In the genomic region with DNA sequence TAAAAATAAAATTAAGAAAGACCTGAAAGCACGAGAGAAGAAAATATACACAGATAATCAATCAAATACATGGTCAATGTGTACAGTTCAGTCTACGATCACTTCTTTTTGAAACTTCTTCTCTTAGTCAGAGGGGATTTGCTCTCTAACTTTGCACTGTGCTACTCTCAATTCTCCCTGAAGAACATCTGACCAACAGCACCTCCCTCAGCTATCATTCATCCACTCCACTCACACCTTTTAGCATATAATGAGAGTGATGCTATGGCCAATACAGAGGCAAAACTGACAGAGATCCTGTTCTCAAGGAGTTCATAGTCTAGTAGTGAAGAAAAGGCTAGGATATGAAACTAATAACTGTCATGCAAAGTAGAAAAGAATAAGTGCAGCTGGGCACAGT, we compare ENCODE assay signal across 25 cellular contexts. TPM values are rescaled to one million over a fixed set of nuclear protein-coding genes. Genes with fewer than 3 reads are reported as not detected.
DNase-seq lines count a peak whose midpoint lies in the region; ATAC-seq, FAIRE-seq and TF ChIP-seq lines count a peak whose summit lies in the region.
"Had no signal": no experiment of that assay in that cellular context is flagged by ENCODE, and none has a peak within 500 bp of the region (broad histone marks: within the 10 kb centered on the region; RNA-seq: fewer than 3 reads in every experiment).

No MANE protein-coding gene starts in this region.

- H4K20me1 ChIP-seq in GM12878 (ENCODE audit: control insufficient read depth, insufficient read depth) (no peaks in the 10 kb centered on the region), neural progenitor cell (ENCODE audit: low read depth) (no peaks in the 10 kb centered on the region)

- no peak for TF ChIP-seq EP300 in GM12878 (IDR thresholded peaks at IDR 0.05; ENCODE audit: borderline replicate concordance in 1 of 2, control insufficient read depth in 1 of 2, low read depth in 2 of 2, low read length in 2 of 2)

- H3K4me2 ChIP-seq in GM12878 (ENCODE audit: control insufficient read depth, insufficient read depth) (no peak overlapping the region), neural progenitor cell (no peak overlapping the region)
- H3K4me2 ChIP-seq: A549, KMS-11 had no signal

- SMC1A ChIA-PET in GM12878 (lab: Charles Lee; ENCODE audit: uncharacterized antibody, unreplicated experiment) = interaction anchor here (0.8 to 1.0 kb wide), 2 partner anchors 14 to 45 kb away, joined by 3 to 5 read pairs; no protein-coding TSS in a partner anchor

- CTCF ChIA-PET in GM12878 (lab: Yijun Ruan, JAX) = interaction anchor here (1.4 kb wide), 1 partner anchor 10 kb away, joined by 5 read pairs; no protein-coding TSS in a partner anchor

- DNase-seq in GM12892 (ENCODE audit: insufficient read length) = no peak
- no peak for DNase-seq in GM12878 (ENCODE audit: low read depth, low spot score)
- DNase-seq in neural progenitor cell (ENCODE audit: low spot score) = no peak
- DNase-seq in dorsolateral prefrontal cortex = no peak
- DNase-seq in activated CD4-positive, alpha-beta T cell treated with anti-CD3 and anti-CD28 coated beads, Interleukin-2, amount 10 ng/mL, durations not matched to agents 24 days and 14 days = no peak
- DNase-seq in prostate gland (ENCODE audit: low spot score) = no peak
- DNase-seq: CD4-positive, alpha-beta T cell; COR-L47; DMS 273 treated with DMSO at 0.1 percent for 48 hours; DND-41; H9; NCI-H1105 treated with DMSO at 0.1 percent for 48 hours; NCI-H2029 treated with DMSO at 0.1 percent for 48 hours; NCI-H226; NCI-H510A treated with DMSO at 0.1 percent for 48 hours; NCI-H748 treated with DMSO at 0.1 percent for 48 hours; Peyer's patch had no signal

- peaks cover 53% of the 10 kb centered on the region for H3K4me1 Mint-ChIP-seq in neural progenitor cell
- no peaks in the 10 kb centered on the region for H3K4me1 Mint-ChIP-seq in activated CD4-positive, alpha-beta T cell treated with anti-CD3 and anti-CD28 coated beads, Interleukin-2, amount 10 ng/mL, durations not matched to agents 24 days and 14 days

- intact Hi-C loops in GM12878 (cut with micrococcal nuclease; ENCODE audit: unreplicated experiment) (no loop called here), dorsolateral prefrontal cortex (cut with DNase I) (loop anchor here in 1 of 2 donors (10.0 kb wide), 1 partner anchor 110 kb away; no protein-coding TSS in a partner anchor), prostate gland (cut with DNase I) (no loop called here)
- intact Hi-C loops in activated CD4-positive, alpha-beta T cell treated with anti-CD3 and anti-CD28 coated beads, Interleukin-2, amount 10 ng/mL, durations not matched to agents 24 days and 14 days (cut with micrococcal nuclease) = no loop called here

- H3K36me3 Mint-ChIP-seq in neural progenitor cell = no peaks in the 10 kb centered on the region
- H3K36me3 Mint-ChIP-seq in activated CD4-positive, alpha-beta T cell treated with anti-CD3 and anti-CD28 coated beads, Interleukin-2, amount 10 ng/mL, durations not matched to agents 24 days and 14 days (ENCODE audit: low read depth) = no peaks in the 10 kb centered on the region

- H3K27ac Mint-ChIP-seq in neural progenitor cell = peak overlapping the region; percentile 81
- no peak overlapping the region for H3K27ac Mint-ChIP-seq in activated CD4-positive, alpha-beta T cell treated with anti-CD3 and anti-CD28 coated beads, Interleukin-2, amount 10 ng/mL, durations not matched to agents 24 days and 14 days
- H3K27ac Mint-ChIP-seq: CD4-positive, alpha-beta T cell; H9 had no signal

- ATAC-seq in HG02870 (IDR thresholded peaks at IDR 0.05; ENCODE audit: unreplicated experiment) = peak; percentile 57
- peak; percentile 60 for ATAC-seq in GM12878
- no peak for ATAC-seq in GM21360 (IDR thresholded peaks at IDR 0.05; ENCODE audit: unreplicated experiment)
- ATAC-seq: A549, Right ventricle myocardium inferior had no signal

- H3K4me1 ChIP-seq in GM12878 (ENCODE audit: control insufficient read depth, insufficient read depth, low read length) (no peaks in the 10 kb centered on the region), neural progenitor cell (peaks cover 10% of the 10 kb centered on the region), prostate gland (replicated peaks) (peaks cover 10% of the 10 kb centered on the region)

- no peaks in the 10 kb centered on the region for H3K9me3 ChIP-seq in GM12878 (replicated peaks; ENCODE audit: control insufficient read depth, insufficient read depth, low read length)
- H3K9me3 ChIP-seq in neural progenitor cell (ENCODE audit: low read depth) = no peaks in the 10 kb centered on the region
- no peaks in the 10 kb centered on the region for H3K9me3 ChIP-seq in prostate gland
- H3K9me3 ChIP-seq: A549, Peyer's patch, SJSA1 had no signal

- H3K36me3 ChIP-seq in GM12878 (ENCODE audit: control insufficient read depth in 2 of 2, insufficient read depth in 2 of 2, low read length in 1 of 2) (no peaks in the 10 kb centered on the region), neural progenitor cell (no peaks in the 10 kb centered on the region), prostate gland (no peaks in the 10 kb centered on the region)
- H3K36me3 ChIP-seq: Peyer's patch, SJSA1 had no signal

- no TSS peak for BruUV-seq in GM12878 (replicated peaks; lab: Mats Ljungman, UMichigan)

- RAD21 ChIA-PET in GM12878 (lab: Charles Lee; ENCODE audit: unreplicated experiment) = interaction anchor here (1.1 kb wide), 1 partner anchor 37 kb away, joined by 4 read pairs; no protein-coding TSS in a partner anchor

- 18% methylated on average over 2 of the region's 2 CpGs for WGBS in GM12878 (ENCODE audit: insufficient coverage, insufficient replicate concordance, low lambda C conversion rate, missing lambda C conversion rate)
- 94% methylated on average over 2 of the region's 2 CpGs for WGBS in prostate gland

- POLR2A ChIA-PET in GM12878 (lab: Charles Lee) = no interaction called here

- TF ChIP-seq POLR2A in GM12892 (IDR thresholded peaks at IDR 0.05; ENCODE audit: low read depth, low read length) (no peak), GM12878 (IDR thresholded peaks at IDR 0.05; ENCODE audit: low read depth, low read length) (no peak), prostate gland (IDR thresholded peaks at IDR 0.05) (no peak)

- H3K9me3 Mint-ChIP-seq in neural progenitor cell = no peaks in the 10 kb centered on the region
- H3K9me3 Mint-ChIP-seq in activated CD4-positive, alpha-beta T cell treated with anti-CD3 and anti-CD28 coated beads, Interleukin-2, amount 10 ng/mL, durations not matched to agents 24 days and 14 days = no peaks in the 10 kb centered on the region
- H3K9me3 Mint-ChIP-seq: CD4-positive, alpha-beta T cell; H9 had no signal

- H2AFZ ChIP-seq in GM12878 (ENCODE audit: control insufficient read depth, low read depth, low read length) (no peak overlapping the region), neural progenitor cell (replicated peaks) (no peak overlapping the region)

- FAIRE-seq in GM12892 (lab: Jason Lieb, UNC) (peak; percentile 80), GM12878 (lab: Jason Lieb, UNC) (no peak)
- FAIRE-seq: A549, HTR-8/SVneo had no signal

- H3K27ac ChIP-seq in GM12878 (ENCODE audit: control insufficient read depth, insufficient read depth) = no peak overlapping the region
- H3K27ac ChIP-seq in neural progenitor cell = no peak overlapping the region
- no peak overlapping the region for H3K27ac ChIP-seq in dorsolateral prefrontal cortex
- H3K27ac ChIP-seq in prostate gland = no peak overlapping the region
- H3K27ac ChIP-seq: KMS-11, Peyer's patch had no signal

- no peaks in the 10 kb centered on the region for H3F3A ChIP-seq in neural progenitor cell (ENCODE audit: low read depth)

- no peak overlapping the region for H3K4me3 ChIP-seq in GM12878
- H3K4me3 ChIP-seq in neural progenitor cell = no peak overlapping the region
- no peak overlapping the region for H3K4me3 ChIP-seq in dorsolateral prefrontal cortex
- H3K4me3 ChIP-seq in prostate gland = no peak overlapping the region
- H3K4me3 ChIP-seq: A549, Peyer's patch, SJSA1 had no signal

- peak; percentile 32; the same call in 1 of the 2 replicates for TF ChIP-seq RAD21 in GM12878 (IDR thresholded peaks at IDR 0.05; ENCODE audit: insufficient read depth, low read depth, low read length)

- H3K9ac ChIP-seq in GM12878 (ENCODE audit: control insufficient read depth, insufficient read depth, low read length) = no peak overlapping the region
- no peak overlapping the region for H3K9ac ChIP-seq in neural progenitor cell
- H3K9ac ChIP-seq: KMS-11 had no signal

- no peak overlapping the region for H3K4me3 Mint-ChIP-seq in neural progenitor cell
- no peak overlapping the region for H3K4me3 Mint-ChIP-seq in activated CD4-positive, alpha-beta T cell treated with anti-CD3 and anti-CD28 coated beads, Interleukin-2, amount 10 ng/mL, durations not matched to agents 24 days and 14 days
- H3K4me3 Mint-ChIP-seq: CD4-positive, alpha-beta T cell; H9 had no signal

- H3K27me3 ChIP-seq in GM12878 (replicated peaks in 1 of 2; ENCODE audit: control insufficient read depth in 2 of 2, insufficient read depth in 2 of 2, low read length in 1 of 2) = no peaks in the 10 kb centered on the region
- no peaks in the 10 kb centered on the region for H3K27me3 ChIP-seq in neural progenitor cell
- H3K27me3 ChIP-seq in dorsolateral prefrontal cortex = no peaks in the 10 kb centered on the region
- no peaks in the 10 kb centered on the region for H3K27me3 ChIP-seq in prostate gland (replicated peaks; ENCODE audit: insufficient read depth)
- H3K27me3 ChIP-seq: Peyer's patch, SJSA1 had no signal

- TF ChIP-seq CTCF in GM12878 (IDR thresholded peaks at IDR 0.05 in 2 of 3, conservative IDR thresholded peaks at IDR 0.05 in 1 of 3; ENCODE audit: control insufficient read depth in 2 of 3, extremely low read depth in 1 of 3, insufficient read depth in 1 of 3, low read depth in 3 of 3, low read length in 3 of 3) (no peak), neural progenitor cell (IDR thresholded peaks at IDR 0.05) (no peak), dorsolateral prefrontal cortex (IDR thresholded peaks at IDR 0.05 in 54 of 56, conservative IDR thresholded peaks at IDR 0.05 in 2 of 56; ENCODE audit: low read depth in 1 of 56, partially characterized antibody in 56 of 56) (no peak), prostate gland (IDR thresholded peaks at IDR 0.05) (no peak)

- no peaks in the 10 kb centered on the region for H3K27me3 Mint-ChIP-seq in neural progenitor cell (ENCODE audit: insufficient read depth, low read depth)
- H3K27me3 Mint-ChIP-seq in activated CD4-positive, alpha-beta T cell treated with anti-CD3 and anti-CD28 coated beads, Interleukin-2, amount 10 ng/mL, durations not matched to agents 24 days and 14 days = peaks cover 9% of the 10 kb centered on the region

- in situ Hi-C loops in GM12878 (cut with MboI) = no loop called here

- H3K79me2 ChIP-seq in GM12878 (ENCODE audit: control insufficient read depth, insufficient read depth, low read length) (no peaks in the 10 kb centered on the region; the same call in 1 of the 2 replicates), neural progenitor cell (ENCODE audit: low read depth) (no peaks in the 10 kb centered on the region)

RNA-seq across cellular contexts. Expression of gene P3H2, which starts 45.9 kb away (rescaled TPM):
- polyA plus RNA-seq in GM12892 (2012; ENCODE audit: missing spikeins) = 125 TPM
- 161 and 165 TPM in 2 replicates for total RNA-seq in GM12878 (2013; cell fraction: nucleolus; rRNA removed)
- total RNA-seq in GM12878 (2014; rRNA removed) = 88.8 and 95.5 TPM in 2 replicates
- total RNA-seq in GM12878 (2014; rRNA removed; fragmentation: Illumina TruSeq; extraction: Trizol) = 87.3 and 91.7 TPM in 2 replicates
- total RNA-seq in GM12878 (2021) = 68.3 and 69.4 TPM in 2 replicates
- 29.2 TPM for polyA plus RNA-seq in GM12878 (2011; ENCODE audit: low read depth)
- polyA plus RNA-seq in GM12878 (2011; rRNA removed) = 63.1 and 88.6 TPM in 2 replicates
- polyA plus RNA-seq in GM12878 (2011; cell fraction: cytosol; rRNA removed) = 34.7 and 48.4 TPM in 2 replicates
- 36.0 and 43.6 TPM in 2 replicates for polyA plus RNA-seq in GM12878 (2011; cell fraction: nucleus; rRNA removed)
- polyA plus RNA-seq in GM12878 (2012) = 41.4 and 41.6 TPM in 2 replicates
- 84.9 and 116 TPM in 2 replicates for polyA plus RNA-seq in GM12878 (2014; fragmentation: Illumina TruSeq; extraction: Trizol)
- polyA plus RNA-seq in GM12878 (2014; fragmentation: Nextera tagmentation; extraction: Ambion mirVana) = 10 to 100 TPM; 27.0 to 36.7 TPM
- 69.3 and 83.6 TPM in 2 replicates for polyA plus RNA-seq in GM12878 (2014; rRNA removed)
- 10 to 100 TPM; 82.7 to 97.6 TPM for polyA plus RNA-seq in GM12878 (2016; fragmentation: Nextera tagmentation; extraction: Ambion mirVana)
- polyA minus RNA-seq in GM12878 (2011; rRNA and poly(A)+ RNA removed) = 46.6 and 62.8 TPM in 2 replicates
- polyA minus RNA-seq in GM12878 (2011; cell fraction: cytosol; rRNA and poly(A)+ RNA removed) = 16.6 and 23.6 TPM in 2 replicates
- polyA minus RNA-seq in GM12878 (2011; cell fraction: nucleus; rRNA and poly(A)+ RNA removed) = 48.7 and 60.0 TPM in 2 replicates
- 9.0 and 21.4 TPM in 2 replicates for total RNA-seq in neural progenitor cell (ENCODE audit: low replicate concordance)
- 10 to 100 TPM in 32 of 120 experiments, 1 to 10 TPM in 88; 2.9 to 14.9 (median 8.8) TPM for total RNA-seq in dorsolateral prefrontal cortex
- total RNA-seq in activated CD4-positive, alpha-beta T cell treated with anti-CD3 and anti-CD28 coated beads, Interleukin-2, amount 10 ng/mL, durations not matched to agents 24 days and 14 days = not detected in 2 replicates
- total RNA-seq in prostate gland = 10 to 100 TPM; 20.6 to 82.8 TPM
- total RNA-seq: CD4-positive, alpha-beta T cell; OCI-LY7 had no signal
